ENCODE assay signal across 8 cellular contexts in genomic region chr1:39110325-39110851, GRCh38.
DNase-seq lines count a peak whose midpoint lies in the region; ATAC-seq, FAIRE-seq and TF ChIP-seq lines count a peak whose summit lies in the region.

No MANE protein-coding gene starts in this region.

- no peak overlapping the region for H2AFZ ChIP-seq in smooth muscle cell (ENCODE audit: low read depth)

- H3K4me1 ChIP-seq in right cardiac atrium (ENCODE audit: control insufficient read depth, insufficient read depth, low read length), result peaks cover 8% of the 10 kb centered on the region
- H3K4me1 ChIP-seq in smooth muscle cell (ENCODE audit: low read depth), result peaks cover 43% of the 10 kb centered on the region

- H3K27me3 ChIP-seq in right cardiac atrium (ENCODE audit: control insufficient read depth, insufficient read depth) (no peaks in the 10 kb centered on the region), smooth muscle cell (ENCODE audit: low read depth) (no peaks in the 10 kb centered on the region)

- peaks cover 53% of the 10 kb centered on the region for H4K20me1 ChIP-seq in smooth muscle cell (ENCODE audit: low read depth)

- peak overlapping the region; percentile 71 for H3K9ac ChIP-seq in smooth muscle cell (ENCODE audit: low read depth)

- H3F3A ChIP-seq in smooth muscle cell (ENCODE audit: low read depth), result peaks cover 27% of the 10 kb centered on the region

- peak overlapping the region; percentile 44 for H3K4me2 ChIP-seq in smooth muscle cell

- intact Hi-C loops in right cardiac atrium (cut with DNase I), result loop anchor here in 1 of 4 donors (10.0 kb wide), 1 partner anchor 54 kb away; no protein-coding TSS in a partner anchor

- no peak overlapping the region for H3K4me3 ChIP-seq in astrocyte of the spinal cord (ENCODE audit: low read depth, low read length)
- no peak overlapping the region for H3K4me3 ChIP-seq in right cardiac atrium (ENCODE audit: low read length)
- H3K4me3 ChIP-seq in smooth muscle cell, result no peak overlapping the region

- DNase-seq in GM18507 (ENCODE audit: extremely low spot score, insufficient read length, low read depth), result no peak
- DNase-seq in astrocyte of the spinal cord (ENCODE audit: low read depth, low spot score), result peak; percentile 91
- peak in 1 of 3 donors; percentile 25 for DNase-seq in right cardiac atrium
- no peak for DNase-seq in smooth muscle cell (lab: John Stamatoyannopoulos, UW; ENCODE audit: unreplicated experiment)
- DNase-seq in SKM-1 treated with dmso at 0.1 percent for 144 hours (lab: John Stamatoyannopoulos, UW; ENCODE audit: unreplicated experiment), result no peak
- DNase-seq in GM19240 (ENCODE audit: insufficient read length, low spot score), result no peak
- no peak for DNase-seq in NCI-H2107 treated with DMSO at 0.1 percent for 48 hours (lab: John Stamatoyannopoulos, UW; ENCODE audit: unreplicated experiment)

- H3K27ac ChIP-seq in right cardiac atrium (ENCODE audit: low read length) (no peak overlapping the region), smooth muscle cell (ENCODE audit: low read depth) (peak overlapping the region; percentile 95)

- 42% methylated on average over 3 of the region's 3 CpGs for WGBS in right cardiac atrium
- 23% methylated on average over 3 of the region's 3 CpGs for WGBS in smooth muscle cell (ENCODE audit: low lambda C conversion rate)

- FAIRE-seq in GM18507 (lab: Jason Lieb, UNC), result peak; percentile 54

- ATAC-seq in right cardiac atrium (peak; percentile 61 to 71), HG02884 (IDR thresholded peaks at IDR 0.05; ENCODE audit: unreplicated experiment) (no peak)

- H3K9me3 ChIP-seq in right cardiac atrium (ENCODE audit: control insufficient read depth, low read length) (no peaks in the 10 kb centered on the region), smooth muscle cell (replicated peaks; ENCODE audit: low read depth) (no peaks in the 10 kb centered on the region)

- H3K79me2 ChIP-seq in smooth muscle cell (ENCODE audit: low read depth), result peaks cover 89% of the 10 kb centered on the region

- no peak for TF ChIP-seq CTCF in astrocyte of the spinal cord (IDR thresholded peaks at IDR 0.05; ENCODE audit: low read depth, low read length)
- no peak for TF ChIP-seq CTCF in smooth muscle cell (IDR thresholded peaks at IDR 0.05; ENCODE audit: borderline replicate concordance, insufficient read depth, poor library complexity, severe bottlenecking)

- H3K36me3 ChIP-seq in smooth muscle cell (ENCODE audit: low read depth), result no peaks in the 10 kb centered on the region

- in situ Hi-C loops in astrocyte of the spinal cord (cut with HindIII; ENCODE audit: low sequenced_read_pairs), result no loop called here
